1 cellular context compared by ENCODE assay signal in genomic region chr3:126367316-126367805, GRCh38.
TF ChIP-seq lines count a peak whose summit lies in the region.

No MANE protein-coding gene starts in this region.

TF ChIP-seq in GM12878, 131 proteins besides CTCF, POLR2A, EP300 and RAD21 (continued from another document):
- TF ChIP-seq, protein P1, sequence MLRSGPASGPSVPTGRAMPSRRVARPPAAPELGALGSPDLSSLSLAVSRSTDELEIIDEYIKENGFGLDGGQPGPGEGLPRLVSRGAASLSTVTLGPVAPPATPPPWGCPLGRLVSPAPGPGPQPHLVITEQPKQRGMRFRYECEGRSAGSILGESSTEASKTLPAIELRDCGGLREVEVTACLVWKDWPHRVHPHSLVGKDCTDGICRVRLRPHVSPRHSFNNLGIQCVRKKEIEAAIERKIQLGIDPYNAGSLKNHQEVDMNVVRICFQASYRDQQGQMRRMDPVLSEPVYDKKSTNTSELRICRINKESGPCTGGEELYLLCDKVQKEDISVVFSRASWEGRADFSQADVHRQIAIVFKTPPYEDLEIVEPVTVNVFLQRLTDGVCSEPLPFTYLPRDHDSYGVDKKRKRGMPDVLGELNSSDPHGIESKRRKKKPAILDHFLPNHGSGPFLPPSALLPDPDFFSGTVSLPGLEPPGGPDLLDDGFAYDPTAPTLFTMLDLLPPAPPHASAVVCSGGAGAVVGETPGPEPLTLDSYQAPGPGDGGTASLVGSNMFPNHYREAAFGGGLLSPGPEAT (IDR thresholded peaks at IDR 0.05; ENCODE audit: low read depth) = no peak
- no peak for TF ChIP-seq FOXM1 (IDR thresholded peaks at IDR 0.05; ENCODE audit: low read depth, low read length)
- TF ChIP-seq RB1 (IDR thresholded peaks at IDR 0.05; ENCODE audit: borderline replicate concordance) = no peak
- no peak for TF ChIP-seq BMI1 (IDR thresholded peaks at IDR 0.05; ENCODE audit: borderline replicate concordance)
TF ChIP-seq in GM12878: peak in this region for 0.
